Comparison of ENCODE assay signal across 1 cellular context in genomic region chr19:49186108-49186507, GRCh38.
TF ChIP-seq lines count a peak whose summit lies in the region.

No MANE protein-coding gene starts in this region.

TF ChIP-seq in HepG2, 621 proteins besides CTCF, POLR2A, EP300 and RAD21 (continues in another document):
- TF ChIP-seq ZBED4 (CRISPR knock-in tag; IDR thresholded peaks at IDR 0.05; ENCODE audit: borderline replicate concordance) = no peak
- no peak for TF ChIP-seq ZNF672 (CRISPR knock-in tag; IDR thresholded peaks at IDR 0.05)
- TF ChIP-seq TCF7 (IDR thresholded peaks at IDR 0.05; ENCODE audit: low read depth) = no peak
- TF ChIP-seq NBN (conservative IDR thresholded peaks at IDR 0.05) = no peak
- no peak for TF ChIP-seq POLR2AphosphoS5 (IDR thresholded peaks at IDR 0.05; ENCODE audit: low read depth, low read length)
- TF ChIP-seq MEIS2 (CRISPR knock-in tag; IDR thresholded peaks at IDR 0.05) = no peak
- no peak for TF ChIP-seq RBM22 (optimal IDR thresholded peaks at IDR 0.05; ENCODE audit: low read length)
- no peak for TF ChIP-seq EED (CRISPR knock-in tag; IDR thresholded peaks at IDR 0.05)
- no peak for TF ChIP-seq SAFB2 (CRISPR knock-in tag; IDR thresholded peaks at IDR 0.05; ENCODE audit: borderline replicate concordance, low read depth)
- TF ChIP-seq ZNF446 (CRISPR knock-in tag; IDR thresholded peaks at IDR 0.05) = no peak
- TF ChIP-seq GABPA (IDR thresholded peaks at IDR 0.05; ENCODE audit: low read depth, low read length) = no peak
- TF ChIP-seq GABPA (CRISPR knock-in tag; IDR thresholded peaks at IDR 0.05; ENCODE audit: low read depth) = peak; percentile 55
- no peak for TF ChIP-seq ZNF296 (CRISPR knock-in tag; conservative IDR thresholded peaks at IDR 0.05)
- TF ChIP-seq ZNF614 (CRISPR knock-in tag; IDR thresholded peaks at IDR 0.05; ENCODE audit: borderline replicate concordance) = peak; percentile 58; the same call in 1 of the 2 replicates
- no peak for TF ChIP-seq REST (IDR thresholded peaks at IDR 0.05; ENCODE audit: borderline replicate concordance in 1 of 2, low read depth in 1 of 2, low read length in 2 of 2)
- peak; percentile 83 for TF ChIP-seq PAXIP1 (CRISPR knock-in tag; conservative IDR thresholded peaks at IDR 0.05)
- no peak for TF ChIP-seq SSRP1 (CRISPR knock-in tag; IDR thresholded peaks at IDR 0.05)
- no peak for TF ChIP-seq SRSF1 (optimal IDR thresholded peaks at IDR 0.05; ENCODE audit: low read depth, low read length)
- peak; percentile 62 for TF ChIP-seq KAT8 (CRISPR knock-in tag; IDR thresholded peaks at IDR 0.05)
- TF ChIP-seq PHF21A (CRISPR knock-in tag; IDR thresholded peaks at IDR 0.05) = no peak
- no peak for TF ChIP-seq REL (CRISPR knock-in tag; conservative IDR thresholded peaks at IDR 0.05)
- TF ChIP-seq NFYB (CRISPR knock-in tag; IDR thresholded peaks at IDR 0.05) = no peak
- no peak for TF ChIP-seq TMF1 (CRISPR knock-in tag; IDR thresholded peaks at IDR 0.05; ENCODE audit: low read depth)
- no peak for TF ChIP-seq ZFP1 (CRISPR knock-in tag; IDR thresholded peaks at IDR 0.05)
- no peak for TF ChIP-seq FOXO4 (CRISPR knock-in tag; conservative IDR thresholded peaks at IDR 0.05)
- no peak for TF ChIP-seq ZIK1 (CRISPR knock-in tag; IDR thresholded peaks at IDR 0.05; ENCODE audit: borderline replicate concordance, low read depth)
- TF ChIP-seq ZBTB34 (CRISPR knock-in tag; IDR thresholded peaks at IDR 0.05) = no peak
- TF ChIP-seq CEBPG (CRISPR knock-in tag; IDR thresholded peaks at IDR 0.05) = peak; percentile 32; the same call in 1 of the 2 replicates
- no peak for TF ChIP-seq ZNF367 (CRISPR knock-in tag; IDR thresholded peaks at IDR 0.05; ENCODE audit: borderline replicate concordance)
- no peak for TF ChIP-seq SRY (CRISPR knock-in tag; IDR thresholded peaks at IDR 0.05)
- TF ChIP-seq ZNF205 (CRISPR knock-in tag; IDR thresholded peaks at IDR 0.05) = peak; percentile 34; the same call in 1 of the 2 replicates
- no peak for TF ChIP-seq ZNF207 (IDR thresholded peaks at IDR 0.05; ENCODE audit: borderline replicate concordance)
- TF ChIP-seq SUZ12 (IDR thresholded peaks at IDR 0.05; ENCODE audit: low read depth, low read length) = no peak
- no peak for TF ChIP-seq KDM1A (CRISPR knock-in tag; IDR thresholded peaks at IDR 0.05)
- no peak for TF ChIP-seq ESRRA (CRISPR knock-in tag; IDR thresholded peaks at IDR 0.05; ENCODE audit: low read depth)
- TF ChIP-seq SNAI1 (CRISPR knock-in tag; IDR thresholded peaks at IDR 0.05; ENCODE audit: borderline replicate concordance) = no peak
- TF ChIP-seq ZNF891 (CRISPR knock-in tag; IDR thresholded peaks at IDR 0.05) = no peak
- no peak for TF ChIP-seq ZNF503 (CRISPR knock-in tag; IDR thresholded peaks at IDR 0.05)
- TF ChIP-seq HOMEZ (CRISPR knock-in tag; IDR thresholded peaks at IDR 0.05; ENCODE audit: low read depth) = 0 out of 2 replicates have a peak, but pooled peaks have one; percentile 18
- no peak for TF ChIP-seq HNF1A (IDR thresholded peaks at IDR 0.05; ENCODE audit: low read depth)
- TF ChIP-seq HNF1A (CRISPR knock-in tag; IDR thresholded peaks at IDR 0.05; ENCODE audit: borderline replicate concordance) = no peak; the same call in 1 of the 2 replicates
- no peak for TF ChIP-seq ASH2L (IDR thresholded peaks at IDR 0.05; ENCODE audit: insufficient read length, low read depth, low read length)
